In genomic region chr11:6234314-6235031, GRCh38 we compare ENCODE assay signal across 8 cellular contexts. TPM values are rescaled to one million over a fixed set of nuclear protein-coding genes. Genes with fewer than 3 reads are reported as not detected.
DNase-seq lines count a peak whose midpoint lies in the region; ATAC-seq, FAIRE-seq and TF ChIP-seq lines count a peak whose summit lies in the region.

Gene FHIP1B, minus strand, starts transcription at chr11:6234636. Its CDS starts 10,120 bp downstream, at chr11:6224516.

- H3K9me3 ChIP-seq in kidney (ENCODE audit: control insufficient read depth in 1 of 2, low read length in 2 of 2): no peaks in the 10 kb centered on the region

- no peaks in the 10 kb centered on the region for H3K9me3 Mint-ChIP-seq in chondrocyte (ENCODE audit: low read depth)

- peaks cover 21% of the 10 kb centered on the region for H3K4me1 Mint-ChIP-seq in chondrocyte (ENCODE audit: low read depth)

- H3K27me3 Mint-ChIP-seq in chondrocyte (ENCODE audit: low read depth): no peaks in the 10 kb centered on the region

- H3K4me3 Mint-ChIP-seq in chondrocyte (ENCODE audit: unreplicated experiment): peak within 1 kb of the TSS; percentile 100

- FAIRE-seq in kidney (lab: Jason Lieb, UNC): peak; percentile 99

- H3K27ac ChIP-seq in kidney (ENCODE audit: low read depth in 2 of 2, low read length in 2 of 2): peak within 1 kb of the TSS; percentile 83 to 85

- DNase-seq in AG10803 (ENCODE audit: low read depth): peak; percentile 100
- peak; percentile 99 for DNase-seq in NCI-H510A (lab: John Stamatoyannopoulos, UW)
- peak; percentile 97 to 99 for DNase-seq in activated CD4-positive, alpha-beta T cell treated with anti-CD3 and anti-CD28 coated beads for 24 hours (ENCODE audit: low read depth in 2 of 2)
- peak; percentile 100 for DNase-seq in chondrocyte (ENCODE audit: low spot score)
- DNase-seq in kidney: peak; percentile 100
- peak; percentile 100 for DNase-seq in stimulated activated CD4-positive, alpha-beta T cell treated with anti-CD3 and anti-CD28 coated beads, Interleukin-15, amount 100 ng/mL, for 48 hours (ENCODE audit: low read depth in 2 of 2)

- no peaks in the 10 kb centered on the region for H3K36me3 Mint-ChIP-seq in chondrocyte (ENCODE audit: low read depth)

- H3K4me3 ChIP-seq in AG10803 (ENCODE audit: low read length): peak within 1 kb of the TSS; percentile 99
- H3K4me3 ChIP-seq in kidney (ENCODE audit: low read length in 2 of 2): peak within 1 kb of the TSS; percentile 94 to 98

- TF ChIP-seq POLR2A in GM19099 (IDR thresholded peaks at IDR 0.05; ENCODE audit: extremely low read depth, insufficient read length, low read depth): peak; percentile 74

- ATAC-seq in HG03432 (IDR thresholded peaks at IDR 0.05; ENCODE audit: unreplicated experiment): peak; percentile 94

- intact Hi-C loops in kidney (cut with DNase I): no loop called here

- H3K36me3 ChIP-seq in kidney (ENCODE audit: control insufficient read depth in 1 of 2, insufficient read depth in 2 of 2, low read length in 2 of 2): no peaks in the 10 kb centered on the region

- peak within 1 kb of the TSS; percentile 99 for H3K27ac Mint-ChIP-seq in chondrocyte (ENCODE audit: unreplicated experiment)

- peak within 1 kb of the TSS; percentile 59 to 96 for H3K9ac ChIP-seq in kidney (ENCODE audit: low read length in 2 of 2)

- H3K4me1 ChIP-seq in kidney (ENCODE audit: control insufficient read depth in 1 of 2, insufficient read depth in 1 of 2, low read depth in 1 of 2, low read length in 2 of 2): peaks cover 0 to 7% of the 10 kb centered on the region in 2 donors

- no peak for TF ChIP-seq CTCF in AG10803 (conservative IDR thresholded peaks at IDR 0.05; ENCODE audit: low read length)
- TF ChIP-seq CTCF in chondrocyte (IDR thresholded peaks at IDR 0.05): no peak
- TF ChIP-seq CTCF in kidney (IDR thresholded peaks at IDR 0.05; ENCODE audit: borderline replicate concordance, extremely low read depth, insufficient read depth): no peak

RNA-seq across cellular contexts. Expression of gene FHIP1B, which starts in this region (rescaled TPM):
- total RNA-seq in chondrocyte (19.8 to 23.1 TPM (median 22.8 TPM) in 3 replicates), kidney (42.5 TPM)
- polyA plus RNA-seq in kidney (ENCODE audit: insufficient read depth, low read depth, low replicate concordance): 35.1 TPM

Comparison
In these comparisons a context has a peak if more than half of its experiments do, and no peak if none do; other contexts are left out.
1. Peak in every context shown above with its lines: DNase-seq, ATAC-seq, H3K4me3 ChIP-seq and H3K27ac ChIP-seq.